In genomic region chr1:115496904-115497527, GRCh38 we compare ENCODE assay signal across 16 cellular contexts.
A peak's percentile ranks its signal among the peaks of the same experiment; 100 is the strongest.
DNase-seq lines count a peak whose midpoint lies in the region; ATAC-seq and TF ChIP-seq lines count a peak whose summit lies in the region.
"Had no signal": no experiment of that assay in that cellular context is flagged by ENCODE, and none has a peak within 500 bp of the region (broad histone marks: within the 10 kb centered on the region; RNA-seq: fewer than 3 reads in every experiment).

No MANE protein-coding gene starts in this region.

- no peak overlapping the region for H3K4me3 Mint-ChIP-seq in mesothelial cell of epicardium

- no peaks in the 10 kb centered on the region for H3K9me3 ChIP-seq in right atrium auricular region
- no peaks in the 10 kb centered on the region for H3K9me3 ChIP-seq in adipocyte (ENCODE audit: control insufficient read depth, low read length)
- H3K9me3 ChIP-seq: suprapubic skin had no signal

- H3K4me1 Mint-ChIP-seq in mesothelial cell of epicardium, result peaks cover 6% of the 10 kb centered on the region

- no peak overlapping the region for H3K27ac Mint-ChIP-seq in mesothelial cell of epicardium

- no peaks in the 10 kb centered on the region for H3K4me1 ChIP-seq in right atrium auricular region
- peaks cover 5% of the 10 kb centered on the region for H3K4me1 ChIP-seq in adipocyte (ENCODE audit: control insufficient read depth, insufficient read depth, low read length)
- peaks cover 28% of the 10 kb centered on the region for H3K4me1 ChIP-seq in foreskin keratinocyte
- H3K4me1 ChIP-seq: suprapubic skin had no signal

- H3K4me3 ChIP-seq in right atrium auricular region (no peak overlapping the region), adipocyte (ENCODE audit: low read length) (no peak overlapping the region)
- H3K4me3 ChIP-seq: suprapubic skin had no signal

- ATAC-seq in foreskin keratinocyte, result peak; percentile 76
- ATAC-seq in HG03378 (IDR thresholded peaks at IDR 0.05; ENCODE audit: unreplicated experiment), result no peak
- ATAC-seq in GM21390 (IDR thresholded peaks at IDR 0.05; ENCODE audit: unreplicated experiment), result no peak

- DNase-seq in right atrium auricular region (ENCODE audit: low spot score) (peak; percentile 32), cardiac septum (ENCODE audit: low spot score) (no peak), adipocyte (ENCODE audit: low read depth) (peak; percentile 80), foreskin keratinocyte (peak; percentile 59 to 79), mesothelial cell of epicardium (ENCODE audit: low spot score in 2 of 2, unreplicated experiment in 2 of 2) (no peak), SKM-1 (lab: John Stamatoyannopoulos, UW; ENCODE audit: unreplicated experiment) (no peak)
- DNase-seq: activated CD4-positive, alpha-beta T cell treated with anti-CD3 and anti-CD28 coated beads, Interleukin-2, amount 50 U/mL, for 1 hour; activated gamma-delta T cell; cortex of kidney; mesendoderm; NCI-H1105 treated with DMSO at 0.1 percent for 48 hours; NCI-H748 treated with DMSO at 0.1 percent for 48 hours; T-helper 1 cell had no signal

- intact Hi-C loops in cardiac septum (cut with DNase I), result no loop called here

- no peaks in the 10 kb centered on the region for H3K36me3 Mint-ChIP-seq in mesothelial cell of epicardium

- no peaks in the 10 kb centered on the region for H3K36me3 ChIP-seq in right atrium auricular region
- H3K36me3 ChIP-seq in adipocyte (ENCODE audit: control insufficient read depth, insufficient read depth, low read length, severe bottlenecking), result no peaks in the 10 kb centered on the region
- H3K36me3 ChIP-seq: suprapubic skin had no signal

- H3K9ac ChIP-seq in adipocyte (ENCODE audit: low read length), result no peak overlapping the region

- no peak for TF ChIP-seq CTCF in right atrium auricular region (IDR thresholded peaks at IDR 0.05)
- no peak for TF ChIP-seq CTCF in foreskin keratinocyte (conservative IDR thresholded peaks at IDR 0.05)
- no peak for TF ChIP-seq CTCF in mesothelial cell of epicardium (IDR thresholded peaks at IDR 0.05; ENCODE audit: unreplicated experiment)

- H3K27me3 ChIP-seq in right atrium auricular region (no peaks in the 10 kb centered on the region), adipocyte (replicated peaks; ENCODE audit: control insufficient read depth, insufficient read depth, low read length) (no peaks in the 10 kb centered on the region), foreskin keratinocyte (no peaks in the 10 kb centered on the region)
- H3K27me3 ChIP-seq: suprapubic skin had no signal

- H3K9me3 Mint-ChIP-seq in mesothelial cell of epicardium, result no peaks in the 10 kb centered on the region

- H3K27me3 Mint-ChIP-seq in mesothelial cell of epicardium (ENCODE audit: low read depth), result peaks cover 14% of the 10 kb centered on the region

- H3K27ac ChIP-seq in right atrium auricular region (no peak overlapping the region), foreskin keratinocyte (peak overlapping the region; percentile 63)
- H3K27ac ChIP-seq: suprapubic skin had no signal

Comparison
In these comparisons a context has a peak if more than half of its experiments do, and no peak if none do; other contexts are left out.
1. DNase-seq: peak in right atrium auricular region (single experiment), adipocyte (single experiment) and foreskin keratinocyte (2 of 2); none in cardiac septum (single experiment), mesothelial cell of epicardium (0 of 2) and SKM-1 (single experiment).